In genomic region chr3:176919836-176920760, GRCh38 we compare ENCODE assay signal across 9 cellular contexts.
DNase-seq lines count a peak whose midpoint lies in the region; ATAC-seq, FAIRE-seq and TF ChIP-seq lines count a peak whose summit lies in the region.
"Had no signal": no experiment of that assay in that cellular context is flagged by ENCODE, and none has a peak within 500 bp of the region (broad histone marks: within the 10 kb centered on the region; RNA-seq: fewer than 3 reads in every experiment).

No MANE protein-coding gene starts in this region.

- peaks cover 5% of the 10 kb centered on the region for H3K4me1 ChIP-seq in RWPE2 (ENCODE audit: insufficient read depth, poor library complexity, severe bottlenecking)
- H3K4me1 ChIP-seq in small intestine (ENCODE audit: control insufficient read depth in 2 of 2, insufficient read depth in 1 of 2, low read depth in 1 of 2, low read length in 1 of 2) = no peaks in the 10 kb centered on the region
- no peaks in the 10 kb centered on the region for H3K4me1 ChIP-seq in effector memory CD4-positive, alpha-beta T cell (ENCODE audit: control insufficient read depth, insufficient read depth, low read length, poor library complexity, severe bottlenecking)
- H3K4me1 ChIP-seq in kidney (ENCODE audit: control insufficient read depth in 1 of 2, insufficient read depth in 1 of 2, low read depth in 1 of 2, low read length in 2 of 2) = no peaks in the 10 kb centered on the region

- no peaks in the 10 kb centered on the region for H3K36me3 ChIP-seq in RWPE2 (ENCODE audit: low read depth)
- H3K36me3 ChIP-seq in small intestine (ENCODE audit: control insufficient read depth in 2 of 2, insufficient read depth in 2 of 2, low read length in 2 of 2) = no peaks in the 10 kb centered on the region
- no peaks in the 10 kb centered on the region for H3K36me3 ChIP-seq in effector memory CD4-positive, alpha-beta T cell (ENCODE audit: control insufficient read depth, insufficient read depth, low read length)
- no peaks in the 10 kb centered on the region for H3K36me3 ChIP-seq in kidney (ENCODE audit: control insufficient read depth in 1 of 2, insufficient read depth in 2 of 2, low read length in 2 of 2)

- FAIRE-seq in small intestine (lab: Jason Lieb, UNC) = no peak
- no peak for FAIRE-seq in kidney (lab: Jason Lieb, UNC)

- H3K27ac ChIP-seq in RWPE2 (ENCODE audit: poor library complexity, severe bottlenecking) (no peak overlapping the region), small intestine (ENCODE audit: low read depth in 1 of 2, low read length in 1 of 2) (no peak overlapping the region), kidney (ENCODE audit: low read depth in 2 of 2, low read length in 2 of 2) (no peak overlapping the region)
- no peak overlapping the region for H3K27ac ChIP-seq in effector memory CD4-positive, alpha-beta T cell (ENCODE audit: insufficient read depth, low read length, poor library complexity, severe bottlenecking)

- H3K27me3 ChIP-seq in RWPE2 (ENCODE audit: insufficient read depth, poor library complexity, severe bottlenecking) = no peaks in the 10 kb centered on the region
- H3K27me3 ChIP-seq in small intestine (ENCODE audit: control insufficient read depth in 2 of 2, insufficient read depth in 2 of 2, low read length in 2 of 2) = no peaks in the 10 kb centered on the region
- H3K27me3 ChIP-seq in effector memory CD4-positive, alpha-beta T cell (replicated peaks; ENCODE audit: control insufficient read depth, insufficient read depth, low read length, poor library complexity, severe bottlenecking) = no peaks in the 10 kb centered on the region

- no peak overlapping the region for H3K4me3 ChIP-seq in RWPE2 (ENCODE audit: severe bottlenecking)
- no peak overlapping the region for H3K4me3 ChIP-seq in small intestine (ENCODE audit: low read depth in 1 of 2, low read length in 2 of 2)
- no peak overlapping the region for H3K4me3 ChIP-seq in effector memory CD4-positive, alpha-beta T cell (ENCODE audit: insufficient read depth, low read depth, low read length, poor library complexity, severe bottlenecking)
- H3K4me3 ChIP-seq in kidney (ENCODE audit: low read length in 2 of 2) = no peak overlapping the region

- 74 to 85% (median 78%) methylated on average over 11 of the region's 11 CpGs for WGBS in small intestine, 3 donors

- intact Hi-C loops in Right ventricle myocardium inferior (cut with DNase I) (no loop called here), Right ventricle myocardium superior (cut with DNase I) (no loop called here), kidney (cut with DNase I) (no loop called here)

- no peak for TF ChIP-seq CTCF in RWPE2 (IDR thresholded peaks at IDR 0.05; ENCODE audit: poor library complexity, severe bottlenecking)
- no peak for TF ChIP-seq CTCF in kidney (IDR thresholded peaks at IDR 0.05; ENCODE audit: borderline replicate concordance, extremely low read depth, insufficient read depth)

- ATAC-seq in Right ventricle myocardium inferior (peak; percentile 13), Right ventricle myocardium superior (ENCODE audit: poor library complexity) (no peak), RWPE2 (ENCODE audit: low read depth) (peak; percentile 35; the same call in 1 of the 3 replicates)

- H3K9ac ChIP-seq in kidney (ENCODE audit: low read length in 2 of 2) = no peak overlapping the region

- H3K9me3 ChIP-seq in RWPE2 (ENCODE audit: severe bottlenecking) (no peaks in the 10 kb centered on the region), small intestine (ENCODE audit: control insufficient read depth, low read depth) (no peaks in the 10 kb centered on the region), kidney (ENCODE audit: control insufficient read depth in 1 of 2, low read length in 2 of 2) (no peaks in the 10 kb centered on the region)
- no peaks in the 10 kb centered on the region for H3K9me3 ChIP-seq in effector memory CD4-positive, alpha-beta T cell (ENCODE audit: control insufficient read depth, low read length)

- DNase-seq in Right ventricle myocardium inferior (ENCODE audit: missing footprints) (no peak), Right ventricle myocardium superior (no peak), RWPE2 (ENCODE audit: low spot score) (no peak), foreskin melanocyte (peak; percentile 51), ureter (ENCODE audit: low spot score) (no peak), small intestine (no peak), kidney (no peak)
- no peak for DNase-seq in effector memory CD4-positive, alpha-beta T cell
- DNase-seq: NCI-H524 had no signal
